ENCODE assay signal across 1 cellular context in genomic region chr2:131217238-131217986, GRCh38.
A peak's percentile ranks its signal among the peaks of the same experiment; 100 is the strongest.
TF ChIP-seq lines count a peak whose summit lies in the region.

No MANE protein-coding gene starts in this region.

TF ChIP-seq in K562, 482 proteins besides CTCF, POLR2A, EP300 and RAD21:
- TF ChIP-seq POLR2G (IDR thresholded peaks at IDR 0.05; ENCODE audit: low read depth, low read length) (peak; percentile 61), RBFOX2 (IDR thresholded peaks at IDR 0.05; ENCODE audit: low read depth, low read length) (peak; percentile 28; the same call in 1 of the 2 replicates), ZBTB33 (CRISPR knock-in tag; IDR thresholded peaks at IDR 0.05) (peak; percentile 67; the same call in 1 of the 2 replicates)
